Comparison of ENCODE assay signal across 11 cellular contexts in the genomic region with DNA sequence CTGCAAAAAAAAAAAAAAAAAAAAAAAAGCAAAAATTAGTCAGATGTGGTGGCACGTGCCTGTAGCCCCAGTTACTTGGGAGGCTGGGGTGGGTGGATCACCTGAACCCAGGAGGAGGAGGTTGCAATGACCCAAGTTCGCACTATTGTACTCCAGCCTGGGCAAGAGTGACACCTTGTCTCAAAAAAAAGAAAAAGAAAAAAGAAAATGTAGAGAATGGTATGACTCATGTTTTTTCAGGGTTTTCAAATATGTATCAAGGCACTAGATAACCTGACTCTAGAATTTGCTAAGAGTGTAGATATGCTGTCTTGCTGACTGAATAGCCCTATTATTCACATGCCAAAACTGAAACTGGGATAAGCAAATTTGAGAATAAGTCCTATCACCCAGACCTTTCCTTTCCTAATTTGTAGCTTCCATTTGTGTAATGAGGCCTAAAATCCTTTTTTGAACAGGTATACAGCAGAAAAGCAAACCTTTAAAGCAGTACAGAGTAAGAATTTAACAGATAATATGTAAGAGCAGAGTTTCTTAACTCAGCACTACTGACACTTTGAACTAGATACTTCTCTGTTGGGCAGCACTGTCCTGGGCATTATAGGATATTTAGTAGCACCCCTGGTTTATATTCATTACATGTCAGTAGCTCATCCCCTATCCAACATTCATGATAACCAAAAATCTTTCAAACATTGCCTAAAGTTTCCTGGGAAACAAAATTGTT.
DNase-seq lines count a peak whose midpoint lies in the region; ATAC-seq, FAIRE-seq and TF ChIP-seq lines count a peak whose summit lies in the region.
"Had no signal": no experiment of that assay in that cellular context is flagged by ENCODE, and none has a peak within 500 bp of the region (broad histone marks: within the 10 kb centered on the region; RNA-seq: fewer than 3 reads in every experiment).

No MANE protein-coding gene starts in this region.

- POLR2A ChIA-PET in HepG2 (lab: Yijun Ruan, JAX), result interaction anchor here (1.0 kb wide), 1 partner anchor 11 kb away, joined by 3 read pairs; no protein-coding TSS in a partner anchor

- H4K20me1 ChIP-seq in HepG2 (ENCODE audit: insufficient read depth, low read length), result no peaks in the 10 kb centered on the region
- H4K20me1 ChIP-seq: BLaER1 had no signal

- TF ChIP-seq POLR2A in HepG2 (IDR thresholded peaks at IDR 0.05; ENCODE audit: insufficient read depth in 1 of 2, low read depth in 2 of 2, low read length in 2 of 2) (no peak), right lobe of liver (IDR thresholded peaks at IDR 0.05) (no peak), H54 (IDR thresholded peaks at IDR 0.05; ENCODE audit: low read depth, low read length) (no peak)

- H3K4me1 ChIP-seq in HepG2 (ENCODE audit: insufficient read depth, low read length) (peaks cover 13% of the 10 kb centered on the region), right lobe of liver (peaks cover 0 to 8% (median 0%) of the 10 kb centered on the region in 4 donors)

- no peak overlapping the region for H3K4me3 ChIP-seq in HepG2 (replicated peaks in 1 of 3; ENCODE audit: insufficient read depth in 1 of 3, low read depth in 2 of 3, low read length in 3 of 3)
- H3K4me3 ChIP-seq in right lobe of liver, result no peak overlapping the region
- H3K4me3 ChIP-seq: BLaER1, Peyer's patch had no signal

- no peaks in the 10 kb centered on the region for H3K79me2 ChIP-seq in HepG2 (ENCODE audit: insufficient read depth, low read length)

- no peak overlapping the region for H3K9ac ChIP-seq in HepG2 (ENCODE audit: insufficient read depth, low read depth, low read length)
- H3K9ac ChIP-seq: BLaER1 had no signal

- in situ Hi-C loops in HepG2 (cut with HindIII; ENCODE audit: extremely low pct_ligation_motif_present, low pct_unique_long_range_greater_than_20kb), result no loop called here

- TF ChIP-seq CTCF in HepG2 (CRISPR knock-in tag; IDR thresholded peaks at IDR 0.05) (no peak), right lobe of liver (IDR thresholded peaks at IDR 0.05) (no peak)

- peak; percentile 21 for DNase-seq in HepG2 (ENCODE audit: low spot score)
- no peak for DNase-seq in right lobe of liver
- DNase-seq in activated naive CD4-positive, alpha-beta T cell treated with anti-CD3 and anti-CD28 coated beads, Interleukin-2, amount 50 U/mL, for 16 hours, result peak; percentile 22
- DNase-seq in stimulated activated naive CD8-positive, alpha-beta T cell treated with anti-CD3 and anti-CD28 coated beads, Interleukin-15, Interleukin-2, amounts not matched to agents 100 U/mL and 50 U/mL, for 24 hours, result no peak
- DNase-seq in epidermal melanocyte (ENCODE audit: insufficient read length, low spot score), result no peak
- DNase-seq in H54 (ENCODE audit: insufficient read length, low spot score), result no peak
- DNase-seq in NCI-H187 treated with DMSO at 0.1 percent for 48 hours (lab: John Stamatoyannopoulos, UW), result no peak
- DNase-seq: nucleus accumbens, Peyer's patch had no signal

- H3K27me3 ChIP-seq in HepG2 (ENCODE audit: control insufficient read depth in 1 of 2, insufficient read depth in 2 of 2, low read length in 2 of 2), result no peaks in the 10 kb centered on the region
- no peaks in the 10 kb centered on the region for H3K27me3 ChIP-seq in right lobe of liver
- H3K27me3 ChIP-seq: BLaER1, Peyer's patch had no signal

- no peak for FAIRE-seq in HepG2 (lab: Jason Lieb, UNC)
- no peak for FAIRE-seq in H54 (lab: Jason Lieb, UNC)

- H3K36me3 ChIP-seq in HepG2 (replicated peaks in 1 of 2; ENCODE audit: control insufficient read depth in 1 of 2, insufficient read depth in 2 of 2, low read length in 2 of 2), result no peaks in the 10 kb centered on the region
- no peaks in the 10 kb centered on the region for H3K36me3 ChIP-seq in right lobe of liver
- H3K36me3 ChIP-seq: BLaER1, Peyer's patch had no signal

- no peak overlapping the region for H2AFZ ChIP-seq in HepG2 (ENCODE audit: low read length)

- H3K27ac ChIP-seq in HepG2 (ENCODE audit: extremely low read length, insufficient read depth, low read length) (no peak overlapping the region), right lobe of liver (no peak overlapping the region)
- H3K27ac ChIP-seq: BLaER1, Peyer's patch had no signal

- no peak for TF ChIP-seq RAD21 in HepG2 (CRISPR knock-in tag; IDR thresholded peaks at IDR 0.05)

- TF ChIP-seq EP300 in HepG2 (IDR thresholded peaks at IDR 0.05; ENCODE audit: low read depth in 2 of 2, low read length in 2 of 2) (no peak), HepG2 (CRISPR knock-in tag; IDR thresholded peaks at IDR 0.05; ENCODE audit: borderline replicate concordance) (no peak)

- H3K9me3 ChIP-seq in HepG2 (ENCODE audit: low read length) (no peaks in the 10 kb centered on the region), right lobe of liver (no peaks in the 10 kb centered on the region)
- H3K9me3 ChIP-seq: BLaER1, Peyer's patch had no signal

- no peak; the same call in 2 of the 3 replicates for ATAC-seq in HepG2
- no peak for ATAC-seq in right lobe of liver
- peak; percentile 95 for ATAC-seq in HG02610 (IDR thresholded peaks at IDR 0.05; ENCODE audit: unreplicated experiment)
- ATAC-seq in stimulated activated naive CD8-positive, alpha-beta T cell treated with anti-CD3 and anti-CD28 coated beads, Interleukin-15, Interleukin-2, amounts not matched to agents 100 U/mL and 50 U/mL, for 24 hours, result peak; percentile 78

- no peak overlapping the region for H3K4me2 ChIP-seq in HepG2 (ENCODE audit: low read depth, low read length)
- H3K4me2 ChIP-seq: BLaER1 had no signal

- CTCF ChIA-PET in HepG2 (lab: Yijun Ruan, JAX; ENCODE audit: low intra/inter-chr PET ratio, low total read pairs), result no interaction called here

- intact Hi-C loops in HepG2 (cut with micrococcal nuclease; ENCODE audit: unreplicated experiment), result no loop called here
- intact Hi-C loops in right lobe of liver (cut with DNase I), result no loop called here

- WGBS in HepG2 (ENCODE audit: low lambda C conversion rate), result 98% methylated on average over 2 of the region's 2 CpGs
- WGBS in right lobe of liver (ENCODE audit: insufficient coverage, low coverage, low lambda C conversion rate, missing lambda C conversion rate), result 89% methylated on average over 2 of the region's 2 CpGs

- no TSS peak for BruUV-seq in HepG2 (replicated peaks; lab: Mats Ljungman, UMichigan)

TF ChIP-seq in HepG2, 621 proteins besides CTCF, POLR2A, EP300 and RAD21:
- no peak for TF ChIP-seq ETV5 (CRISPR knock-in tag; IDR thresholded peaks at IDR 0.05; ENCODE audit: borderline replicate concordance)
- TF ChIP-seq ZNF841 (CRISPR knock-in tag; IDR thresholded peaks at IDR 0.05; ENCODE audit: borderline replicate concordance), result 0 out of 2 replicates have a peak, but pooled peaks have one; percentile 23
- TF ChIP-seq, protein P1, sequence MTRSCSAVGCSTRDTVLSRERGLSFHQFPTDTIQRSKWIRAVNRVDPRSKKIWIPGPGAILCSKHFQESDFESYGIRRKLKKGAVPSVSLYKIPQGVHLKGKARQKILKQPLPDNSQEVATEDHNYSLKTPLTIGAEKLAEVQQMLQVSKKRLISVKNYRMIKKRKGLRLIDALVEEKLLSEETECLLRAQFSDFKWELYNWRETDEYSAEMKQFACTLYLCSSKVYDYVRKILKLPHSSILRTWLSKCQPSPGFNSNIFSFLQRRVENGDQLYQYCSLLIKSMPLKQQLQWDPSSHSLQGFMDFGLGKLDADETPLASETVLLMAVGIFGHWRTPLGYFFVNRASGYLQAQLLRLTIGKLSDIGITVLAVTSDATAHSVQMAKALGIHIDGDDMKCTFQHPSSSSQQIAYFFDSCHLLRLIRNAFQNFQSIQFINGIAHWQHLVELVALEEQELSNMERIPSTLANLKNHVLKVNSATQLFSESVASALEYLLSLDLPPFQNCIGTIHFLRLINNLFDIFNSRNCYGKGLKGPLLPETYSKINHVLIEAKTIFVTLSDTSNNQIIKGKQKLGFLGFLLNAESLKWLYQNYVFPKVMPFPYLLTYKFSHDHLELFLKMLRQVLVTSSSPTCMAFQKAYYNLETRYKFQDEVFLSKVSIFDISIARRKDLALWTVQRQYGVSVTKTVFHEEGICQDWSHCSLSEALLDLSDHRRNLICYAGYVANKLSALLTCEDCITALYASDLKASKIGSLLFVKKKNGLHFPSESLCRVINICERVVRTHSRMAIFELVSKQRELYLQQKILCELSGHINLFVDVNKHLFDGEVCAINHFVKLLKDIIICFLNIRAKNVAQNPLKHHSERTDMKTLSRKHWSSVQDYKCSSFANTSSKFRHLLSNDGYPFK (CRISPR knock-in tag; IDR thresholded peaks at IDR 0.05; ENCODE audit: borderline replicate concordance), result no peak
- no peak for TF ChIP-seq PHF21A (CRISPR knock-in tag; IDR thresholded peaks at IDR 0.05)
- TF ChIP-seq ZIK1 (CRISPR knock-in tag; IDR thresholded peaks at IDR 0.05; ENCODE audit: borderline replicate concordance, low read depth), result no peak
- TF ChIP-seq SMC3 (IDR thresholded peaks at IDR 0.05; ENCODE audit: low read length), result no peak

Comparison
In these comparisons a context has a peak if more than half of its experiments do, and no peak if none do; other contexts are left out.
1. DNase-seq: peak in HepG2 (single experiment) and activated naive CD4-positive, alpha-beta T cell treated with anti-CD3 and anti-CD28 coated beads, Interleukin-2, amount 50 U/mL, for 16 hours (single experiment); none in right lobe of liver (0 of 3), stimulated activated naive CD8-positive, alpha-beta T cell treated with anti-CD3 and anti-CD28 coated beads, Interleukin-15, Interleukin-2, amounts not matched to agents 100 U/mL and 50 U/mL, for 24 hours (single experiment), epidermal melanocyte (single experiment), H54 (single experiment) and NCI-H187 treated with DMSO at 0.1 percent for 48 hours (single experiment).
2. ATAC-seq: peak in HG02610 (single experiment) and stimulated activated naive CD8-positive, alpha-beta T cell treated with anti-CD3 and anti-CD28 coated beads, Interleukin-15, Interleukin-2, amounts not matched to agents 100 U/mL and 50 U/mL, for 24 hours (single experiment); none in HepG2 (single experiment) and right lobe of liver (0 of 4).